Comparison of ENCODE assay signal across 1 cellular context in genomic region chr7:152924826-152925411, GRCh38.
TF ChIP-seq lines count a peak whose summit lies in the region.

No MANE protein-coding gene starts in this region.

TF ChIP-seq in liver, 16 proteins besides CTCF, POLR2A, EP300 and RAD21 (continued from another document):
- TF ChIP-seq REST (IDR thresholded peaks at IDR 0.05) (no peak), NR2F2 (IDR thresholded peaks at IDR 0.05) (no peak), SP1 (IDR thresholded peaks at IDR 0.05) (no peak), GABPA (IDR thresholded peaks at IDR 0.05 in 1 of 2, conservative IDR thresholded peaks at IDR 0.05 in 1 of 2) (no peak), TAF1 (conservative IDR thresholded peaks at IDR 0.05) (no peak), FOXA2 (IDR thresholded peaks at IDR 0.05) (no peak), YY1 (IDR thresholded peaks at IDR 0.05) (no peak), RXRA (IDR thresholded peaks at IDR 0.05) (no peak), HNF4A (conservative IDR thresholded peaks at IDR 0.05) (no peak), HNF4G (IDR thresholded peaks at IDR 0.05) (no peak), ZBTB33 (IDR thresholded peaks at IDR 0.05) (no peak)
- TF ChIP-seq, protein P1, sequence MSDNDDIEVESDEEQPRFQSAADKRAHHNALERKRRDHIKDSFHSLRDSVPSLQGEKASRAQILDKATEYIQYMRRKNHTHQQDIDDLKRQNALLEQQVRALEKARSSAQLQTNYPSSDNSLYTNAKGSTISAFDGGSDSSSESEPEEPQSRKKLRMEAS (IDR thresholded peaks at IDR 0.05) = no peak
- TF ChIP-seq, protein P2, sequence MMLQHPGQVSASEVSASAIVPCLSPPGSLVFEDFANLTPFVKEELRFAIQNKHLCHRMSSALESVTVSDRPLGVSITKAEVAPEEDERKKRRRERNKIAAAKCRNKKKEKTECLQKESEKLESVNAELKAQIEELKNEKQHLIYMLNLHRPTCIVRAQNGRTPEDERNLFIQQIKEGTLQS (IDR thresholded peaks at IDR 0.05) = no peak
TF ChIP-seq in liver: peak in this region for 0.
